Comparison of ENCODE assay signal across 8 cellular contexts in genomic region chr7:119935418-119936025, GRCh38.
DNase-seq lines count a peak whose midpoint lies in the region; ATAC-seq and TF ChIP-seq lines count a peak whose summit lies in the region.

No MANE protein-coding gene starts in this region.

- no peak overlapping the region for H3K9ac ChIP-seq in smooth muscle cell (ENCODE audit: low read depth)

- BruUV-seq in A673 (replicated peaks; lab: Mats Ljungman, UMichigan) = no TSS peak

- in situ Hi-C loops in KBM-7 (cut with MboI; ENCODE audit: low pct_unique_long_range_greater_than_20kb, low sequenced_read_pairs) = no loop called here

- POLR2A ChIA-PET in A673 (lab: Charles Lee; ENCODE audit: low non-redundant PET) = no interaction called here

- H2AFZ ChIP-seq in smooth muscle cell (ENCODE audit: low read depth) = peak overlapping the region; percentile 34

- peak; percentile 52 for DNase-seq in A673 (ENCODE audit: low spot score)
- DNase-seq in KBM-7 = peak; percentile 27
- DNase-seq in RKO (ENCODE audit: low spot score) = peak; percentile 71
- DNase-seq in fibroblast of mammary gland (ENCODE audit: low read depth) = peak; percentile 76
- no peak for DNase-seq in smooth muscle cell (lab: John Stamatoyannopoulos, UW; ENCODE audit: unreplicated experiment)
- no peak for DNase-seq in UCSD-AML1 (lab: John Stamatoyannopoulos, UW; ENCODE audit: unreplicated experiment)
- no peak for DNase-seq in activated naive CD4-positive, alpha-beta T cell (lab: John Stamatoyannopoulos, UW)

- H4K20me1 ChIP-seq in smooth muscle cell (ENCODE audit: low read depth) = no peaks in the 10 kb centered on the region

- no peaks in the 10 kb centered on the region for H3K36me3 ChIP-seq in A673 (ENCODE audit: insufficient read depth, low read length, poor library complexity, severe bottlenecking)
- no peaks in the 10 kb centered on the region for H3K36me3 ChIP-seq in smooth muscle cell (ENCODE audit: low read depth)

- H3K79me2 ChIP-seq in smooth muscle cell (ENCODE audit: low read depth) = no peaks in the 10 kb centered on the region

- H3K27ac ChIP-seq in A673 (ENCODE audit: low read depth, low read length, poor library complexity, severe bottlenecking) = no peak overlapping the region
- no peak overlapping the region for H3K27ac ChIP-seq in smooth muscle cell (ENCODE audit: low read depth)

- TF ChIP-seq CTCF in A673 (conservative IDR thresholded peaks at IDR 0.05; ENCODE audit: low read depth, low read length) (peak; percentile 65), fibroblast of mammary gland (conservative IDR thresholded peaks at IDR 0.05; ENCODE audit: control insufficient read depth, insufficient read depth, low read depth, low read length) (peak; percentile 46), smooth muscle cell (IDR thresholded peaks at IDR 0.05; ENCODE audit: borderline replicate concordance, insufficient read depth, poor library complexity, severe bottlenecking) (peak; percentile 65)

- 33% methylated on average over 4 of the region's 4 CpGs for WGBS in smooth muscle cell (ENCODE audit: low lambda C conversion rate)

- intact Hi-C loops in A673 (cut with micrococcal nuclease; ENCODE audit: unreplicated experiment) = loop anchor here (1.0 to 10.0 kb wide), 3 partner anchors 337 to 789 kb away; no protein-coding TSS in a partner anchor

- CTCF ChIA-PET in A673 (lab: Charles Lee) = interaction anchor here (1.1 kb wide), 1 partner anchor 342 kb away, joined by 3 read pairs; no protein-coding TSS in a partner anchor

- ATAC-seq in GM19035 (IDR thresholded peaks at IDR 0.05; ENCODE audit: unreplicated experiment) = peak; percentile 73

- H3K4me2 ChIP-seq in smooth muscle cell = no peak overlapping the region

- H3K27me3 ChIP-seq in A673 (replicated peaks; ENCODE audit: insufficient read depth, low read depth, low read length, poor library complexity) (no peaks in the 10 kb centered on the region), smooth muscle cell (ENCODE audit: low read depth) (no peaks in the 10 kb centered on the region)

- no peaks in the 10 kb centered on the region for H3K4me1 ChIP-seq in A673 (ENCODE audit: insufficient read depth, low read length, poor library complexity, severe bottlenecking)
- H3K4me1 ChIP-seq in smooth muscle cell (ENCODE audit: low read depth) = no peaks in the 10 kb centered on the region

- H3K9me3 ChIP-seq in A673 (ENCODE audit: low read depth, low read length, poor library complexity, severe bottlenecking) (no peaks in the 10 kb centered on the region), smooth muscle cell (replicated peaks; ENCODE audit: low read depth) (no peaks in the 10 kb centered on the region)

- no peaks in the 10 kb centered on the region for H3F3A ChIP-seq in smooth muscle cell (ENCODE audit: low read depth)

- H3K4me3 ChIP-seq in A673 (ENCODE audit: low read depth, low read length, poor library complexity, severe bottlenecking) (no peak overlapping the region), fibroblast of mammary gland (ENCODE audit: control insufficient read depth, low read depth, low read length) (no peak overlapping the region), smooth muscle cell (no peak overlapping the region)

Comparison
In these comparisons a context has a peak if more than half of its experiments do, and no peak if none do; other contexts are left out.
1. DNase-seq: peak in A673 (single experiment), KBM-7 (single experiment), RKO (single experiment) and fibroblast of mammary gland (single experiment); none in smooth muscle cell (single experiment), UCSD-AML1 (single experiment) and activated naive CD4-positive, alpha-beta T cell (0 of 4).
2. Peak in every context shown above with its lines, with median percentiles within 50 percentile points of each other: CTCF ChIP-seq.